In genomic region chr1:228978486-228979324, GRCh38 we compare ENCODE assay signal across 13 cellular contexts.
DNase-seq lines count a peak whose midpoint lies in the region; ATAC-seq and TF ChIP-seq lines count a peak whose summit lies in the region.
"Had no signal": no experiment of that assay in that cellular context is flagged by ENCODE, and none has a peak within 500 bp of the region (broad histone marks: within the 10 kb centered on the region; RNA-seq: fewer than 3 reads in every experiment).

No MANE protein-coding gene starts in this region.

- H3K36me3 Mint-ChIP-seq in endodermal cell (ENCODE audit: low read depth): no peaks in the 10 kb centered on the region
- no peaks in the 10 kb centered on the region for H3K36me3 Mint-ChIP-seq in mesothelial cell of epicardium
- no peaks in the 10 kb centered on the region for H3K36me3 Mint-ChIP-seq in type B pancreatic cell
- no peaks in the 10 kb centered on the region for H3K36me3 Mint-ChIP-seq in CD8-positive, alpha-beta T cell
- H3K36me3 Mint-ChIP-seq: immature natural killer cell had no signal

- POLR2A ChIA-PET in CD8-positive, alpha-beta T cell (lab: Charles Lee): no interaction called here

- H3K4me3 Mint-ChIP-seq in endodermal cell (no peak overlapping the region), mesothelial cell of epicardium (no peak overlapping the region), type B pancreatic cell (no peak overlapping the region)
- no peak overlapping the region for H3K4me3 Mint-ChIP-seq in CD8-positive, alpha-beta T cell
- H3K4me3 Mint-ChIP-seq: activated CD8-positive, alpha-beta T cell treated with anti-CD3 and anti-CD28 coated beads, Interleukin-2, amount 10 ng/mL, durations not matched to agents 7 days and 5 days; immature natural killer cell had no signal

- H3K4me3 ChIP-seq in endodermal cell (ENCODE audit: low read length): no peak overlapping the region
- H3K4me3 ChIP-seq in CD8-positive, alpha-beta T cell (ENCODE audit: low read depth, low read length): no peak overlapping the region
- H3K4me3 ChIP-seq: tibial nerve had no signal

- WGBS in endodermal cell (ENCODE audit: insufficient coverage in 1 of 2, insufficient read length in 1 of 2), 2 experiments: 74 to 82% methylated on average over 7 to 14 of the region's 14 CpGs

- CTCF ChIA-PET in CD8-positive, alpha-beta T cell (lab: Charles Lee): interaction anchor here (1.0 kb wide), 1 partner anchor 11 kb away, joined by 4 read pairs; no protein-coding TSS in a partner anchor

- H3K9ac ChIP-seq in endodermal cell (ENCODE audit: extremely low read depth, low read length, poor library complexity, severe bottlenecking): no peak overlapping the region

- H3K9me3 ChIP-seq in endodermal cell (ENCODE audit: control insufficient read depth, low read length): no peaks in the 10 kb centered on the region
- no peaks in the 10 kb centered on the region for H3K9me3 ChIP-seq in CD8-positive, alpha-beta T cell (ENCODE audit: low read length)
- H3K9me3 ChIP-seq: tibial nerve had no signal

- H3K4me1 Mint-ChIP-seq in endodermal cell: peaks cover 27% of the 10 kb centered on the region
- H3K4me1 Mint-ChIP-seq in mesothelial cell of epicardium: peaks cover 39% of the 10 kb centered on the region
- peaks cover 57% of the 10 kb centered on the region for H3K4me1 Mint-ChIP-seq in type B pancreatic cell (ENCODE audit: unreplicated experiment)
- H3K4me1 Mint-ChIP-seq in CD8-positive, alpha-beta T cell (ENCODE audit: low read depth): no peaks in the 10 kb centered on the region
- H3K4me1 Mint-ChIP-seq: immature natural killer cell had no signal

- no peak for ATAC-seq in GM19463 (IDR thresholded peaks at IDR 0.05; ENCODE audit: unreplicated experiment)
- no peak for ATAC-seq in CD8-positive, alpha-beta T cell
- ATAC-seq: activated CD8-positive, alpha-beta T cell treated with anti-CD3 and anti-CD28 coated beads, Interleukin-2, amount 10 ng/mL, durations not matched to agents 7 days and 5 days had no signal

- H3K27me3 Mint-ChIP-seq in endodermal cell (ENCODE audit: insufficient read depth): peaks cover 2% of the 10 kb centered on the region
- H3K27me3 Mint-ChIP-seq in mesothelial cell of epicardium (ENCODE audit: low read depth): no peaks in the 10 kb centered on the region
- H3K27me3 Mint-ChIP-seq in type B pancreatic cell: no peaks in the 10 kb centered on the region
- H3K27me3 Mint-ChIP-seq in CD8-positive, alpha-beta T cell (ENCODE audit: low read depth): peaks cover 2% of the 10 kb centered on the region

- H3K27ac Mint-ChIP-seq in endodermal cell (peak overlapping the region; percentile 50), mesothelial cell of epicardium (peak overlapping the region; percentile 77), type B pancreatic cell (peak overlapping the region; percentile 44)
- H3K27ac Mint-ChIP-seq in CD8-positive, alpha-beta T cell: no peak overlapping the region
- H3K27ac Mint-ChIP-seq: activated CD8-positive, alpha-beta T cell treated with anti-CD3 and anti-CD28 coated beads, Interleukin-2, amount 10 ng/mL, durations not matched to agents 7 days and 5 days; immature natural killer cell had no signal

- peak; percentile 9 for DNase-seq in NCI-H2171 treated with DMSO at 0.1 percent for 48 hours (lab: John Stamatoyannopoulos, UW)
- no peak for DNase-seq in NCI-H2171 (lab: John Stamatoyannopoulos, UW)
- DNase-seq in endodermal cell: peak; percentile 75
- no peak for DNase-seq in mesothelial cell of epicardium (ENCODE audit: low spot score in 2 of 2, unreplicated experiment in 2 of 2)
- DNase-seq in type B pancreatic cell (ENCODE audit: extremely low spot score, unreplicated experiment): peak; percentile 49
- no peak for DNase-seq in CD8-positive, alpha-beta T cell
- DNase-seq in NCI-H345 (lab: John Stamatoyannopoulos, UW): no peak
- DNase-seq: activated CD8-positive, alpha-beta T cell treated with anti-CD3 and anti-CD28 coated beads, Interleukin-2, amount 10 ng/mL, durations not matched to agents 7 days and 5 days; immature natural killer cell; NCI-H1092; occipital lobe had no signal

- H3K4me1 ChIP-seq in endodermal cell (ENCODE audit: control insufficient read depth, insufficient read depth, low read length): no peaks in the 10 kb centered on the region
- no peaks in the 10 kb centered on the region for H3K4me1 ChIP-seq in CD8-positive, alpha-beta T cell (ENCODE audit: insufficient read depth, low read length)

- TF ChIP-seq CTCF in endodermal cell (conservative IDR thresholded peaks at IDR 0.05): no peak
- no peak for TF ChIP-seq CTCF in mesothelial cell of epicardium (IDR thresholded peaks at IDR 0.05; ENCODE audit: unreplicated experiment)
- TF ChIP-seq CTCF in type B pancreatic cell (conservative IDR thresholded peaks at IDR 0.05): no peak
- TF ChIP-seq CTCF in CD8-positive, alpha-beta T cell (IDR thresholded peaks at IDR 0.05): no peak

- no peaks in the 10 kb centered on the region for H3K9me3 Mint-ChIP-seq in endodermal cell
- no peaks in the 10 kb centered on the region for H3K9me3 Mint-ChIP-seq in mesothelial cell of epicardium
- H3K9me3 Mint-ChIP-seq in type B pancreatic cell: no peaks in the 10 kb centered on the region
- no peaks in the 10 kb centered on the region for H3K9me3 Mint-ChIP-seq in CD8-positive, alpha-beta T cell
- H3K9me3 Mint-ChIP-seq: immature natural killer cell had no signal

- H3K36me3 ChIP-seq in endodermal cell (ENCODE audit: control insufficient read depth, insufficient read depth, low read length): no peaks in the 10 kb centered on the region
- no peaks in the 10 kb centered on the region for H3K36me3 ChIP-seq in CD8-positive, alpha-beta T cell (ENCODE audit: insufficient read depth, low read length)
- H3K36me3 ChIP-seq: tibial nerve had no signal

- H3K27ac ChIP-seq in endodermal cell (ENCODE audit: low read depth, low read length): no peak overlapping the region
- H3K27ac ChIP-seq in CD8-positive, alpha-beta T cell (ENCODE audit: low read depth, low read length): no peak overlapping the region
- H3K27ac ChIP-seq: tibial nerve had no signal

- intact Hi-C loops in CD8-positive, alpha-beta T cell (cut with DNase I, micrococcal nuclease): no loop called here

- no peaks in the 10 kb centered on the region for H3K27me3 ChIP-seq in endodermal cell (ENCODE audit: control insufficient read depth, insufficient read depth, low read length, poor library complexity, severe bottlenecking)
- H3K27me3 ChIP-seq in CD8-positive, alpha-beta T cell (ENCODE audit: insufficient read depth, low read length): no peaks in the 10 kb centered on the region
- H3K27me3 ChIP-seq: tibial nerve had no signal

Comparison
In these comparisons a context has a peak if more than half of its experiments do, and no peak if none do; other contexts are left out.
1. DNase-seq: peak in NCI-H2171 treated with DMSO at 0.1 percent for 48 hours (single experiment), endodermal cell (single experiment) and type B pancreatic cell (single experiment); none in NCI-H2171 (single experiment), mesothelial cell of epicardium (0 of 2), CD8-positive, alpha-beta T cell (0 of 7) and NCI-H345 (single experiment).